ENCODE assay signal across 14 cellular contexts in genomic region chr16:86986809-86987487, GRCh38.
"Had no signal": no experiment of that assay in that cellular context is flagged by ENCODE, and none has a peak within 500 bp of the region (broad histone marks: within the 10 kb centered on the region; RNA-seq: fewer than 3 reads in every experiment).

No MANE protein-coding gene starts in this region.

- H3K36me3 ChIP-seq: esophagus squamous epithelium, lower lobe of right lung, stomach had no signal

- H3K9me3 ChIP-seq: esophagus squamous epithelium, lower lobe of right lung, stomach had no signal

- H3K9me3 Mint-ChIP-seq: activated CD4-positive, alpha-beta memory T cell treated with anti-CD3 and anti-CD28 coated beads for 36 hours; effector memory CD8-positive, alpha-beta T cell; mesothelial cell of epicardium; natural killer cell treated with Interleukin-12 subunit alpha and Interleukin-12 subunit beta and Interleukin-15 and Interleukin-18, amount 100 ng/mL, for 72 hours; T-helper 2 cell treated with Interferon-gamma antibody and Interleukin-4, amounts not matched to agents 5 μg/mL and 100 μg/mL, for 36 hours had no signal

- DNase-seq: activated CD4-positive, alpha-beta memory T cell treated with anti-CD3 and anti-CD28 coated beads for 36 hours; activated CD8-positive, alpha-beta memory T cell treated with anti-CD3 and anti-CD28 coated beads, Interleukin-2, amount 50 U/mL, for 4 hours; activated gamma-delta T cell; effector memory CD8-positive, alpha-beta T cell; esophagus squamous epithelium; hippocampal formation; islet precursor cell; lower lobe of right lung; nucleus accumbens; stomach had no signal

- H3K4me3 ChIP-seq: esophagus squamous epithelium, lower lobe of right lung, stomach had no signal

- H3K36me3 Mint-ChIP-seq: activated CD4-positive, alpha-beta memory T cell treated with anti-CD3 and anti-CD28 coated beads for 36 hours; activated naive CD8-positive, alpha-beta T cell; mesothelial cell of epicardium; natural killer cell treated with Interleukin-12 subunit alpha and Interleukin-12 subunit beta and Interleukin-15 and Interleukin-18, amount 100 ng/mL, for 72 hours had no signal

- H3K27ac Mint-ChIP-seq: activated CD4-positive, alpha-beta memory T cell treated with anti-CD3 and anti-CD28 coated beads for 36 hours; activated naive CD8-positive, alpha-beta T cell; effector memory CD8-positive, alpha-beta T cell; mesothelial cell of epicardium; natural killer cell treated with Interleukin-12 subunit alpha and Interleukin-12 subunit beta and Interleukin-15 and Interleukin-18, amount 100 ng/mL, for 72 hours; T-helper 2 cell treated with Interferon-gamma antibody and Interleukin-4, amounts not matched to agents 5 μg/mL and 100 μg/mL, for 36 hours had no signal

- ATAC-seq: effector memory CD8-positive, alpha-beta T cell; lower lobe of right lung; natural killer cell treated with Interleukin-12 subunit alpha and Interleukin-12 subunit beta and Interleukin-15 and Interleukin-18, amount 100 ng/mL, for 72 hours had no signal

- H3K27ac ChIP-seq: esophagus squamous epithelium, lower lobe of right lung, stomach had no signal

- H3K4me3 Mint-ChIP-seq: activated CD4-positive, alpha-beta memory T cell treated with anti-CD3 and anti-CD28 coated beads for 36 hours; activated naive CD8-positive, alpha-beta T cell; effector memory CD8-positive, alpha-beta T cell; mesothelial cell of epicardium; natural killer cell treated with Interleukin-12 subunit alpha and Interleukin-12 subunit beta and Interleukin-15 and Interleukin-18, amount 100 ng/mL, for 72 hours; T-helper 2 cell treated with Interferon-gamma antibody and Interleukin-4, amounts not matched to agents 5 μg/mL and 100 μg/mL, for 36 hours had no signal

- H3K4me1 ChIP-seq: esophagus squamous epithelium, lower lobe of right lung, stomach had no signal
